In the genomic region with DNA sequence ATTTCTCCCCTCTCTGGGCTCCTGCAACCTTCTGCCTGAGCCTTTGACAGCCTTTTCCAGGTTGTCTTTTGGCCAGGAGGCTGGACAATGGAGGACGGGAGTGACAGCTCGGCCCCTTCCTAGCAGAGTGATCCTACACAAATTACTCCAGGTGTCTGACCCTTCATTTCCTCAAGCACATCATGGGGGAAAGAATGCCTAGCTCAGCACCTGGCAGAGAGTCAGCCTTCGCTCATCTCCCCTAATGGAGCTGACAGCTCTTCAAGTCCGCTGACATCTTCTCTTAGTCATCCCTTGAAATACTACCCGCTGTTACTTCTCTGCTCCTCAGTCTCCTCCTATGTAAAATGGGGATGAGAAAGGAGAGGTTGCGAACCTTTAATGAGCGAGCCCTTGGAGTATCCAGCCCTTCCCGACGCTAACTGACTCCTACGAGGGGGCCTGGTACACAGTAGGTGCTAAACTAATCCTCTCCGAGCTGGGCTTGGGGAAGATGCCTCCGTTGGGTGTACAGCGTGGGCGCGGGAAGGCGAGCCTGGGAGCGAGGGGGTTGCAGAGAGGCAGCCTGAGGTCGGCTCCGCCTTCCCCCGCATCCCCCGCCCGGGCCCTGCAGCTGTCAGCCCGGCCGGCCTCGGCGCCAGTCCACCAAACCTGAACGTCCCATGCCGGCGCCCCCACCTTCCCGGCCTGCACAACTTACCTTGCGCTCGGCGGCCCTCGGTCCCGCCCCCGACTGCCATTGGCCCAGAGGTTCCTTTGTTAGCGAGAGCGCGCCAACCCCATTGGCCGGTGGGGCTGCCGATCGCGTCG, we compare ENCODE assay signal across 8 cellular contexts. TPM values are rescaled to one million over a fixed set of nuclear protein-coding genes. Genes with fewer than 3 reads are reported as not detected.
DNase-seq lines count a peak whose midpoint lies in the region; ATAC-seq, FAIRE-seq and TF ChIP-seq lines count a peak whose summit lies in the region.

No MANE protein-coding gene starts in this region.

- TF ChIP-seq CTCF in LNCaP clone FGC (IDR thresholded peaks at IDR 0.05; ENCODE audit: control insufficient read depth, extremely low read depth, insufficient read depth): no peak
- no peak for TF ChIP-seq CTCF in fibroblast of pulmonary artery (IDR thresholded peaks at IDR 0.05; ENCODE audit: low read length, missing control alignments)

- peak overlapping the region; percentile 72 for H3K4me3 Mint-ChIP-seq in activated T-helper 2 cell treated with anti-CD3 and anti-CD28 coated beads, Interferon-gamma antibody, Interleukin-2, Interleukin-4, amounts not matched to agents 10 μg/mL and 5 μg/mL and 100 μg/mL, durations not matched to agents 14 hours and 24 hours and 36 hours (ENCODE audit: low read depth)
- peak overlapping the region; percentile 82 for H3K4me3 Mint-ChIP-seq in natural killer cell treated with Interleukin-12 subunit alpha and Interleukin-12 subunit beta and Interleukin-15 and Interleukin-18, amount 100 ng/mL, for 72 hours

- H3K27me3 Mint-ChIP-seq in activated T-helper 2 cell treated with anti-CD3 and anti-CD28 coated beads, Interferon-gamma antibody, Interleukin-2, Interleukin-4, amounts not matched to agents 10 μg/mL and 5 μg/mL and 100 μg/mL, durations not matched to agents 14 hours and 24 hours and 36 hours (ENCODE audit: low read depth): no peaks in the 10 kb centered on the region
- no peaks in the 10 kb centered on the region for H3K27me3 Mint-ChIP-seq in natural killer cell treated with Interleukin-12 subunit alpha and Interleukin-12 subunit beta and Interleukin-15 and Interleukin-18, amount 100 ng/mL, for 72 hours

- H3K4me3 ChIP-seq in LNCaP clone FGC (ENCODE audit: low read depth, low read length) (peak overlapping the region; percentile 58), fibroblast of pulmonary artery (replicated peaks; ENCODE audit: low read depth, low read length) (peak overlapping the region; percentile 61)

- peak; percentile 98 to 99 for ATAC-seq in natural killer cell treated with Interleukin-12 subunit alpha and Interleukin-12 subunit beta and Interleukin-15 and Interleukin-18, amount 100 ng/mL, for 72 hours

- no peak for FAIRE-seq in H54 (lab: Jason Lieb, UNC)

- H3K27ac Mint-ChIP-seq in activated T-helper 2 cell treated with anti-CD3 and anti-CD28 coated beads, Interferon-gamma antibody, Interleukin-2, Interleukin-4, amounts not matched to agents 10 μg/mL and 5 μg/mL and 100 μg/mL, durations not matched to agents 14 hours and 24 hours and 36 hours: no peak overlapping the region
- H3K27ac Mint-ChIP-seq in natural killer cell treated with Interleukin-12 subunit alpha and Interleukin-12 subunit beta and Interleukin-15 and Interleukin-18, amount 100 ng/mL, for 72 hours: peak overlapping the region; percentile 37 to 70

- TF ChIP-seq POLR2A in H54 (IDR thresholded peaks at IDR 0.05; ENCODE audit: low read depth, low read length): no peak; the same call in 1 of the 2 replicates

- intact Hi-C loops in activated T-helper 2 cell treated with anti-CD3 and anti-CD28 coated beads, Interferon-gamma antibody, Interleukin-2, Interleukin-4, amounts not matched to agents 10 μg/mL and 5 μg/mL and 100 μg/mL, durations not matched to agents 14 hours and 24 hours and 36 hours (cut with micrococcal nuclease): loop anchor here (2.0 to 10.0 kb wide), 3 partner anchors 76 to 259 kb away; no protein-coding TSS in a partner anchor

- peaks cover 35% of the 10 kb centered on the region for H3K4me1 Mint-ChIP-seq in activated T-helper 2 cell treated with anti-CD3 and anti-CD28 coated beads, Interferon-gamma antibody, Interleukin-2, Interleukin-4, amounts not matched to agents 10 μg/mL and 5 μg/mL and 100 μg/mL, durations not matched to agents 14 hours and 24 hours and 36 hours (ENCODE audit: low read depth)
- H3K4me1 Mint-ChIP-seq in natural killer cell treated with Interleukin-12 subunit alpha and Interleukin-12 subunit beta and Interleukin-15 and Interleukin-18, amount 100 ng/mL, for 72 hours (ENCODE audit: low read depth in 2 of 2): peaks cover 35 to 42% of the 10 kb centered on the region in 2 donors

- peaks cover 4% of the 10 kb centered on the region for H3K36me3 Mint-ChIP-seq in activated T-helper 2 cell treated with anti-CD3 and anti-CD28 coated beads, Interferon-gamma antibody, Interleukin-2, Interleukin-4, amounts not matched to agents 10 μg/mL and 5 μg/mL and 100 μg/mL, durations not matched to agents 14 hours and 24 hours and 36 hours (ENCODE audit: low read depth)
- no peaks in the 10 kb centered on the region for H3K36me3 Mint-ChIP-seq in natural killer cell treated with Interleukin-12 subunit alpha and Interleukin-12 subunit beta and Interleukin-15 and Interleukin-18, amount 100 ng/mL, for 72 hours

- DNase-seq in EH (ENCODE audit: low read depth) (peak; percentile 95), H54 (ENCODE audit: insufficient read length, low spot score) (peak; percentile 97), LNCaP clone FGC (ENCODE audit: low read depth) (peak; percentile 90), RPMI7951 (ENCODE audit: low read depth) (peak; percentile 95), fibroblast of pulmonary artery (ENCODE audit: low read depth) (peak; percentile 98)
- DNase-seq in activated T-helper 2 cell treated with anti-CD3 and anti-CD28 coated beads, Interferon-gamma antibody, Interleukin-2, Interleukin-4, amounts not matched to agents 10 μg/mL and 5 μg/mL and 100 μg/mL, durations not matched to agents 14 hours and 24 hours and 36 hours (ENCODE audit: low spot score): peak; percentile 93
- DNase-seq in natural killer cell treated with Interleukin-12 subunit alpha and Interleukin-12 subunit beta and Interleukin-15 and Interleukin-18, amount 100 ng/mL, for 72 hours (ENCODE audit: low spot score): peak; percentile 98
- DNase-seq in stimulated activated naive CD4-positive, alpha-beta T cell (lab: John Stamatoyannopoulos, UW): peak; percentile 89 to 97 (median 92)

- H3K9me3 Mint-ChIP-seq in activated T-helper 2 cell treated with anti-CD3 and anti-CD28 coated beads, Interferon-gamma antibody, Interleukin-2, Interleukin-4, amounts not matched to agents 10 μg/mL and 5 μg/mL and 100 μg/mL, durations not matched to agents 14 hours and 24 hours and 36 hours: no peaks in the 10 kb centered on the region
- no peaks in the 10 kb centered on the region for H3K9me3 Mint-ChIP-seq in natural killer cell treated with Interleukin-12 subunit alpha and Interleukin-12 subunit beta and Interleukin-15 and Interleukin-18, amount 100 ng/mL, for 72 hours

RNA-seq across cellular contexts. Expression of gene MPRIP, which starts 0.5 kb away (rescaled TPM):
- 77.1 and 86.3 TPM in 2 replicates for total RNA-seq in RPMI7951 (2014; rRNA removed; shearing (Covaris generic))
- 141 and 144 TPM in 2 replicates for total RNA-seq in activated T-helper 2 cell treated with anti-CD3 and anti-CD28 coated beads, Interferon-gamma antibody, Interleukin-2, Interleukin-4, amounts not matched to agents 10 μg/mL and 5 μg/mL and 100 μg/mL, durations not matched to agents 14 hours and 24 hours and 36 hours
- 100 to 1,000 TPM; 158 to 216 TPM for total RNA-seq in natural killer cell treated with Interleukin-12 subunit alpha and Interleukin-12 subunit beta and Interleukin-15 and Interleukin-18, amount 100 ng/mL, for 72 hours

Comparison
In these comparisons a context has a peak if more than half of its experiments do, and no peak if none do; other contexts are left out.
1. Peak in every context shown above with its lines: DNase-seq, ATAC-seq and H3K4me3 ChIP-seq.